In the genomic region with DNA sequence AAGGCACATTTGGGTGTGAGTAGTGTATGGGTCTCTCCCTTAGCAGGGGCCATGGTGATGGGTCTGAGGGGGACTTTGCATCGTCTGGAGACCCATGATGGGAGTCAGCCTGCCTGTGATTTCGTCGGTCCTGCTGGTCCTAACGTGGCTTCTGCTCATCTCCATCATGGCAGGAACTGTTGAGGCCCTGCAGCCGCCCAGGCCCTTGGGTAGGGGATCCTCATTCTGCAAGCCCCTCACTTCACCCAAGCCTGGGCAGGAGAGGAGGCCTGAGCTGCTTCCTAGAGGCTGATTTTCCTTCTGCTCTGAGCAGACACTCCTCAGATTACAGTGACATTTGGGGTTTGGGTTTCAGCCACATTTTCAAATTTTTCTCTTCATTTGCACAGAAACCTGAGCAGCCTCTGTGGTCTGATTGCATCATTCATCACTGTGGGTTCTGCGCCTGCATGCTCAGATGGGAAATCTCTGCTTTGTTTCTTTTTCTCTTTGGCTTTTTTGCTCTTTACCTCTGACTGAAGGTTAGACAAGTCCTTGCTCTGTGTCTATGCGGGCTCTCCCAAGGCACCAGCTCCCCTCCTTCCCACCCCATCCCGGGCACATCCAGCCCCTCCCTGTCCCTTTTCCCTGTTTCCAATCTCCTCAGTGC, we compare ENCODE assay signal across 8 cellular contexts.
A peak's percentile ranks its signal among the peaks of the same experiment; 100 is the strongest.
DNase-seq lines count a peak whose midpoint lies in the region; ATAC-seq and TF ChIP-seq lines count a peak whose summit lies in the region.

No MANE protein-coding gene starts in this region.

- no peak overlapping the region for H3K4me3 Mint-ChIP-seq in activated CD4-positive, alpha-beta memory T cell treated with anti-CD3 and anti-CD28 coated beads for 36 hours
- peak overlapping the region; percentile 12 for H3K4me3 Mint-ChIP-seq in nephron progenitor cell

- H3K4me1 Mint-ChIP-seq in activated CD4-positive, alpha-beta memory T cell treated with anti-CD3 and anti-CD28 coated beads for 36 hours (ENCODE audit: low read depth), result peaks cover 5% of the 10 kb centered on the region
- peaks cover 72% of the 10 kb centered on the region for H3K4me1 Mint-ChIP-seq in nephron progenitor cell

- DNase-seq in GM03348 (ENCODE audit: low spot score) (peak; percentile 92), nephron progenitor cell (no peak), NCI-H82 treated with DMSO at 0.1 percent for 48 hours (lab: John Stamatoyannopoulos, UW; ENCODE audit: unreplicated experiment) (no peak), HuH-7 (ENCODE audit: low spot score) (no peak)
- peak; percentile 40 for DNase-seq in activated CD4-positive, alpha-beta memory T cell treated with anti-CD3 and anti-CD28 coated beads for 36 hours
- DNase-seq in activated effector memory CD4-positive, alpha-beta T cell treated with anti-CD3 and anti-CD28 coated beads, Interleukin-2, amount 50 U/mL, for 16 hours, result no peak

- intact Hi-C loops in activated CD4-positive, alpha-beta memory T cell treated with anti-CD3 and anti-CD28 coated beads for 36 hours (cut with micrococcal nuclease), result no loop called here

- no peak for TF ChIP-seq CTCF in nephron progenitor cell (IDR thresholded peaks at IDR 0.05)

- CTCF ChIA-PET in activated CD4-positive, alpha-beta memory T cell treated with anti-CD3 and anti-CD28 coated beads for 36 hours (lab: Charles Lee), result no interaction called here

- H3K9me3 Mint-ChIP-seq in activated CD4-positive, alpha-beta memory T cell treated with anti-CD3 and anti-CD28 coated beads for 36 hours, result no peaks in the 10 kb centered on the region
- H3K9me3 Mint-ChIP-seq in nephron progenitor cell, result no peaks in the 10 kb centered on the region

- H3K36me3 Mint-ChIP-seq in activated CD4-positive, alpha-beta memory T cell treated with anti-CD3 and anti-CD28 coated beads for 36 hours, result no peaks in the 10 kb centered on the region
- H3K36me3 Mint-ChIP-seq in nephron progenitor cell (ENCODE audit: low read depth), result no peaks in the 10 kb centered on the region

- peaks cover 4% of the 10 kb centered on the region for H3K27me3 Mint-ChIP-seq in activated CD4-positive, alpha-beta memory T cell treated with anti-CD3 and anti-CD28 coated beads for 36 hours
- H3K27me3 Mint-ChIP-seq in nephron progenitor cell (ENCODE audit: low read depth, poor library complexity), result peaks cover 12% of the 10 kb centered on the region

- POLR2A ChIA-PET in activated CD4-positive, alpha-beta memory T cell treated with anti-CD3 and anti-CD28 coated beads for 36 hours (lab: Charles Lee), result no interaction called here

- ATAC-seq in GM19463 (IDR thresholded peaks at IDR 0.05; ENCODE audit: unreplicated experiment) (peak; percentile 65), HG03460 (IDR thresholded peaks at IDR 0.05; ENCODE audit: unreplicated experiment) (peak; percentile 70)

- H3K27ac Mint-ChIP-seq in activated CD4-positive, alpha-beta memory T cell treated with anti-CD3 and anti-CD28 coated beads for 36 hours, result no peak overlapping the region
- peak overlapping the region; percentile 66 for H3K27ac Mint-ChIP-seq in nephron progenitor cell

Comparison
In these comparisons a context has a peak if more than half of its experiments do, and no peak if none do; other contexts are left out.
1. DNase-seq: peak in GM03348 (single experiment) and activated CD4-positive, alpha-beta memory T cell treated with anti-CD3 and anti-CD28 coated beads for 36 hours (single experiment); none in nephron progenitor cell (single experiment), NCI-H82 treated with DMSO at 0.1 percent for 48 hours (single experiment), HuH-7 (single experiment) and activated effector memory CD4-positive, alpha-beta T cell treated with anti-CD3 and anti-CD28 coated beads, Interleukin-2, amount 50 U/mL, for 16 hours (single experiment).